ENCODE assay signal across 1 cellular context in the genomic region with DNA sequence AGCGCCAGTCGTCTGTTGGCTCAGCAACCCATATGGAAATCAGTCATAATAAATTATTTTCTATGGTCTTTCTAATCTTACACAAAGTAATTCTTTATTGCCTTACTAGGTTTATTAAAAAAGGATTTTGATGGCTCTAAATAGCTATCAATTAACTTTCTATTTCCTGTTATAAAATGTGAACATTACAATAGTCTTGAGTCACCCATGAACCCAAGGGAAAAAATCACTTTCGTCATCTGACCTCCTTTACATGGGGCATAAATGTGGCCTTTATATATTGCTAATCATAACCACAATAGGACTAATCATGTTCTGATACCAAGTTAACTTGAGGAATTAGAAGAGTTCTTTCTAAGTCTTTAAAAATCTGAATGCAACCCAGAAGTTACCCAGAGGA.
TF ChIP-seq lines count a peak whose summit lies in the region.

No MANE protein-coding gene starts in this region.

TF ChIP-seq in HepG2, 621 proteins besides CTCF, POLR2A, EP300 and RAD21 (continued from another document):
- no peak for TF ChIP-seq NFKB2 (CRISPR knock-in tag; IDR thresholded peaks at IDR 0.05; ENCODE audit: borderline replicate concordance)
- TF ChIP-seq CBFB (CRISPR knock-in tag; IDR thresholded peaks at IDR 0.05) = no peak
- TF ChIP-seq ZMYM2 (CRISPR knock-in tag; IDR thresholded peaks at IDR 0.05) = no peak
- TF ChIP-seq, protein P1, sequence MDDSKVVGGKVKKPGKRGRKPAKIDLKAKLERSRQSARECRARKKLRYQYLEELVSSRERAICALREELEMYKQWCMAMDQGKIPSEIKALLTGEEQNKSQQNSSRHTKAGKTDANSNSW (CRISPR knock-in tag; IDR thresholded peaks at IDR 0.05; ENCODE audit: borderline replicate concordance) = no peak
- no peak for TF ChIP-seq MIXL1 (CRISPR knock-in tag; IDR thresholded peaks at IDR 0.05)
- no peak for TF ChIP-seq RCOR2 (CRISPR knock-in tag; IDR thresholded peaks at IDR 0.05)
- TF ChIP-seq ZNF256 (CRISPR knock-in tag; conservative IDR thresholded peaks at IDR 0.05) = no peak
- TF ChIP-seq GABPB1 (CRISPR knock-in tag; IDR thresholded peaks at IDR 0.05) = no peak
- TF ChIP-seq ZNF382 (CRISPR knock-in tag; IDR thresholded peaks at IDR 0.05; ENCODE audit: borderline replicate concordance) = no peak
- TF ChIP-seq FOXP4 (CRISPR knock-in tag; IDR thresholded peaks at IDR 0.05) = no peak
- no peak for TF ChIP-seq ZBTB33 (CRISPR knock-in tag; IDR thresholded peaks at IDR 0.05)
